Comparison of ENCODE assay signal across 1 cellular context in the genomic region with DNA sequence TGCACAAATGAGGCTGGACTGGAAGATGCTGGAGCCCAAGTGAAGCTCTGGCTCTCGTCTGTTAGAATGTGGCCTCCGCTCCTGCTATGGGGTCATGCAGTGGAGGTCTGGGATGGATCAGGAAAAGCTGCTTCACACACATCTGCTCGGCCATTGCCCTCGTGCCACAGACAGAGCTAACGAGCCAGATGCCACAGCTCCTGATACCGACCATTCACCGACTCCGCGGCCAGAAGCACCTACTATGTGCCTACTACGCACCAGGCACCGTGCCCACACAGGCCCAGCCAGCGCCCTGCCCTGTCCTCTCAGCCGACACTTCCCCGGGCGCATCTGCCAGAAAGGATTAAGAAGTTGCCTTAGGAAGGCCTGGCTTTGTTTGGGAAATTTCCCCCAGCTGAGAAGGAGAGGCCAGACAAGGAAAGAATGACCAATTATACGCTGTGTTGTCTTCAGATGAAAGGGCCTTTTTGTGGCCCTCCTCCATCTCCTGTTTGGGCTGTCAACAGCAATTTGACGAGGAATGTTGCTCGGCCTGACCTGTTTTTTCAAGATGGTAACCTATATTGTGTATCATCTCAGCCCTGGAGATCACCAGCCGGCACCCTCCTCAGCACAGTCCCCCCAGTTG.
TF ChIP-seq lines count a peak whose summit lies in the region.

No MANE protein-coding gene starts in this region.

TF ChIP-seq in H1, 55 proteins besides CTCF, POLR2A, EP300 and RAD21:
- no peak for TF ChIP-seq SAP30 (IDR thresholded peaks at IDR 0.05; ENCODE audit: insufficient read depth, insufficient replicate concordance, low read length)
- peak; percentile 26; the same call in 1 of the 2 replicates for TF ChIP-seq TEAD4 (IDR thresholded peaks at IDR 0.05; ENCODE audit: low read depth, low read length)
- peak; percentile 18; the same call in 1 of the 2 replicates for TF ChIP-seq SP1 (IDR thresholded peaks at IDR 0.05; ENCODE audit: low read depth, low read length)
